In genomic region chrX:71784348-71784983, GRCh38 we compare ENCODE assay signal across 18 cellular contexts. TPM values are rescaled to one million over a fixed set of nuclear protein-coding genes. Genes with fewer than 3 reads are reported as not detected.
DNase-seq lines count a peak whose midpoint lies in the region; ATAC-seq, FAIRE-seq and TF ChIP-seq lines count a peak whose summit lies in the region.
"Not testable (repeated sequence)": the region's sequence is repeated elsewhere in the genome, so short reads cannot be mapped to it uniquely, and the experiment has no call there.
"Had no signal": no experiment of that assay in that cellular context is flagged by ENCODE, and none has a peak within 500 bp of the region (broad histone marks: within the 10 kb centered on the region; RNA-seq: fewer than 3 reads in every experiment).

No MANE protein-coding gene starts in this region.

- intact Hi-C loops in right cardiac atrium (cut with DNase I), result not testable (repeated sequence)

- H3K36me3 Mint-ChIP-seq in activated T-cell treated with anti-CD3 and anti-CD28 coated beads, Interleukin-2, amount 50 U/mL, for 72 hours (ENCODE audit: insufficient read depth in 2 of 2); stimulated activated memory B cell treated with anti-CD40 and anti-IgM and Interleukin-4, amounts not matched to agents 10 μg/mL and 1 μg/mL and 100 μg/mL, for 72 hours: not testable (repeated sequence)

- not testable (repeated sequence) for TF ChIP-seq POLR2A in GM12891 (IDR thresholded peaks at IDR 0.05; ENCODE audit: low read depth, low read length)

- H3K4me1 ChIP-seq in right cardiac atrium (ENCODE audit: control insufficient read depth, insufficient read depth, low read length), result not testable (repeated sequence)

- FAIRE-seq in GM12891 (lab: Jason Lieb, UNC), result peak; percentile 50

- H3K27ac Mint-ChIP-seq in activated T-cell treated with anti-CD3 and anti-CD28 coated beads, Interleukin-2, amount 50 U/mL, for 72 hours; stimulated activated memory B cell treated with anti-CD40 and anti-IgM and Interleukin-4, amounts not matched to agents 10 μg/mL and 1 μg/mL and 100 μg/mL, for 72 hours: not testable (repeated sequence)

- not testable (repeated sequence) for H3K27me3 Mint-ChIP-seq in activated T-cell treated with anti-CD3 and anti-CD28 coated beads, Interleukin-2, amount 50 U/mL, for 72 hours (ENCODE audit: low read depth); stimulated activated memory B cell treated with anti-CD40 and anti-IgM and Interleukin-4, amounts not matched to agents 10 μg/mL and 1 μg/mL and 100 μg/mL, for 72 hours

- not testable (repeated sequence) for DNase-seq in GM12891 (ENCODE audit: insufficient read length, low spot score); activated T-cell treated with anti-CD3 and anti-CD28 coated beads, Interleukin-2, amount 50 U/mL, for 72 hours; right cardiac atrium

- H3K27me3 ChIP-seq in right cardiac atrium (ENCODE audit: control insufficient read depth, insufficient read depth), result not testable (repeated sequence)

- H3K9me3 Mint-ChIP-seq in activated T-cell treated with anti-CD3 and anti-CD28 coated beads, Interleukin-2, amount 50 U/mL, for 72 hours; stimulated activated memory B cell treated with anti-CD40 and anti-IgM and Interleukin-4, amounts not matched to agents 10 μg/mL and 1 μg/mL and 100 μg/mL, for 72 hours: not testable (repeated sequence)

- not testable (repeated sequence) for H3K27ac ChIP-seq in right cardiac atrium (ENCODE audit: low read length)

- not testable (repeated sequence) for H3K4me1 Mint-ChIP-seq in activated T-cell treated with anti-CD3 and anti-CD28 coated beads, Interleukin-2, amount 50 U/mL, for 72 hours (ENCODE audit: low read depth); stimulated activated memory B cell treated with anti-CD40 and anti-IgM and Interleukin-4, amounts not matched to agents 10 μg/mL and 1 μg/mL and 100 μg/mL, for 72 hours

- H3K4me3 Mint-ChIP-seq in activated T-cell treated with anti-CD3 and anti-CD28 coated beads, Interleukin-2, amount 50 U/mL, for 72 hours; stimulated activated memory B cell treated with anti-CD40 and anti-IgM and Interleukin-4, amounts not matched to agents 10 μg/mL and 1 μg/mL and 100 μg/mL, for 72 hours: not testable (repeated sequence)

- not testable (repeated sequence) for H3K9me3 ChIP-seq in right cardiac atrium (ENCODE audit: control insufficient read depth, low read length)

- ATAC-seq in GM19351 (IDR thresholded peaks at IDR 0.05; ENCODE audit: unreplicated experiment), result peak; percentile 73
- peak; percentile 68 for ATAC-seq in GM21786 (IDR thresholded peaks at IDR 0.05; ENCODE audit: unreplicated experiment)
- ATAC-seq in HG02973 (IDR thresholded peaks at IDR 0.05; ENCODE audit: unreplicated experiment), result peak; percentile 63
- ATAC-seq in HG03521 (IDR thresholded peaks at IDR 0.05; ENCODE audit: unreplicated experiment), result peak; percentile 75
- peak; percentile 62 to 67 for ATAC-seq in activated T-cell treated with anti-CD3 and anti-CD28 coated beads, Interleukin-2, amount 50 U/mL, for 72 hours (replicated peaks in 1 of 2)
- ATAC-seq in right cardiac atrium, result peak; percentile 47 to 62
- ATAC-seq in stimulated activated memory B cell treated with anti-CD40 and anti-IgM and Interleukin-4, amounts not matched to agents 10 μg/mL and 1 μg/mL and 100 μg/mL, for 72 hours, result peak; percentile 50

- H3K4me3 ChIP-seq in right cardiac atrium (ENCODE audit: low read length), result not testable (repeated sequence)

- WGBS in right cardiac atrium, result no CpG with 5 or more reads among the region's 15 CpGs

RNA-seq across cellular contexts. Expression of gene CXorf49B, which starts 21.3 kb away (rescaled TPM):
- not detected for polyA plus RNA-seq in GM12891 (2012; ENCODE audit: low read depth, missing spikeins)
- total RNA-seq in activated T-cell treated with anti-CD3 and anti-CD28 coated beads, Interleukin-2, amount 50 U/mL, for 72 hours, result not detected
- total RNA-seq in right cardiac atrium, result not detected
- not detected for polyA plus RNA-seq in right cardiac atrium
- total RNA-seq: body of pancreas, endodermal cell, glomerular endothelial cell, left colon, mononuclear cell, Peyer's patch, pulmonary artery endothelial cell, SK-MEL-5, spleen, uterus had no signal
- polyA plus RNA-seq: spleen had no signal
